In the genomic region with DNA sequence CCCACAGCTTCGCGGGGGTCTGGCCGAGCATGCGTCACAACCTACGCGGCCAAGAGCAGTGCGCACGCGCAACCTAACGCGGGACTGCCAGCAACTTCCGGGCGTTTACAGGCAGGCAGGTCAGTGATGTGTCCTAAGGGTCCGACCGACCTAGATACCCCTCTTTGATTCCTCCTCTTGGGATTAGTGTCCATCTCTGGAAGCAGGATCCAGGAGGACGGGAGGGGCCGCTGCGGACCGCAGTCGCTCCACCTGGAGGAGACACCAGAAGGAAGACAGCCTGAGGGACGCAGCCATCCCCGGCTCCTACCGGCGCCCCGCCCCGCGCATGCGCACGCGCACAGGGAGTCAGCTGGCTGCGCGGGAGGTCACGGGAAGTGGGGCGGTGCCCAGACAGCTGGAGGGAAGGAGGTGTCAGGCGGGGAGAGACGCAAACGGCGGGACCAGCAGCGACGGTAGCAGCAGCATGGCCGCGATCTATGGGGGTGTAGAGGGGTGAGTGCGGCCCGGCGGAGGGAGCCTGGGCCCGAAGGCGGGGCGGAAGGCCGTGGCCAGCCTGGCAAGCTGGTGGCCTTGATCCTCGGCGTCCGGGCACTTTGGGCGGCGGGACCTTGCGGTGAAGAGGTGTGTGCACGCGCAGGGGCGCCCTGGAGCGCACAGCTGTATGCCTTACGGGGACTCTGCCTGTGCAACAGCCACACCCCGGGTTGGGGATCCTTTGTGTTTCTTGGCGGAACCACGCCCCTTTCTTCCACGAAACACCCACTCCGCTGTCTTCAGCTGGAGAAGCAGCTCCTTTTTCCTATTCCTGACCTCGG, we compare ENCODE assay signal across 8 cellular contexts. TPM values are rescaled to one million over a fixed set of nuclear protein-coding genes. Genes with fewer than 3 reads are reported as not detected.
DNase-seq lines count a peak whose midpoint lies in the region; ATAC-seq and TF ChIP-seq lines count a peak whose summit lies in the region.

NAGK (plus strand) TSS at position 431 of the 818 bp plus-strand sequence; CDS start at position 467, 36 bp downstream.

- H3K9me3 ChIP-seq in T-helper 17 cell (ENCODE audit: control insufficient read depth, low read length, poor library complexity, severe bottlenecking) (no peaks in the 10 kb centered on the region), left ventricle myocardium inferior (replicated peaks) (no peaks in the 10 kb centered on the region), prostate gland (no peaks in the 10 kb centered on the region)

- peaks cover 2% of the 10 kb centered on the region for H3K27me3 Mint-ChIP-seq in T-helper 17 cell

- H3K27ac Mint-ChIP-seq in T-helper 17 cell: peak within 1 kb of the TSS; percentile 98

- DNase-seq in NCI-H187 (lab: John Stamatoyannopoulos, UW): peak; percentile 82 to 88
- peak; percentile 97 to 98 (median 97) for DNase-seq in T-helper 17 cell
- DNase-seq in amygdala (lab: John Stamatoyannopoulos, UW): peak; percentile 71 to 100 (median 97)
- peak; percentile 95 for DNase-seq in left ventricle myocardium inferior
- peak; percentile 93 for DNase-seq in prostate gland (ENCODE audit: low spot score)
- peak; percentile 97 for DNase-seq in ureter (ENCODE audit: low spot score)

- peak; percentile 48 for ATAC-seq in GM18502 (IDR thresholded peaks at IDR 0.05; ENCODE audit: poor library complexity, unreplicated experiment)
- ATAC-seq in HG02943 (IDR thresholded peaks at IDR 0.05; ENCODE audit: low read depth, unreplicated experiment): peak; percentile 61
- ATAC-seq in T-helper 17 cell: peak; percentile 83

- peak within 1 kb of the TSS; percentile 96 for H3K4me3 Mint-ChIP-seq in T-helper 17 cell

- no peak for TF ChIP-seq CTCF in left ventricle myocardium inferior (IDR thresholded peaks at IDR 0.05; ENCODE audit: borderline replicate concordance)
- peak in 2 of 4 experiments; percentile 20 to 22 for TF ChIP-seq CTCF in prostate gland (IDR thresholded peaks at IDR 0.05)

- peaks cover 56% of the 10 kb centered on the region for H3K4me1 ChIP-seq in left ventricle myocardium inferior
- no peaks in the 10 kb centered on the region for H3K4me1 ChIP-seq in prostate gland (replicated peaks)

- H3K27ac ChIP-seq in left ventricle myocardium inferior (replicated peaks) (peak within 1 kb of the TSS; percentile 94), prostate gland (peak within 1 kb of the TSS; percentile 89 to 97)

- intact Hi-C loops in left ventricle myocardium inferior (cut with micrococcal nuclease): no loop called here
- intact Hi-C loops in prostate gland (cut with DNase I): loop anchor here (5.0 kb wide), 1 partner anchor 64 kb away; the partner anchor contains the start of genes MCEE and MPHOSPH10

- peaks cover 6% of the 10 kb centered on the region for H3K36me3 Mint-ChIP-seq in T-helper 17 cell (ENCODE audit: low read depth)

- WGBS in prostate gland: under 1% methylated on average over 66 of the region's 66 CpGs

- H3K27me3 ChIP-seq in left ventricle myocardium inferior (ENCODE audit: low read depth) (no peaks in the 10 kb centered on the region), prostate gland (replicated peaks; ENCODE audit: insufficient read depth) (no peaks in the 10 kb centered on the region)

- H3K36me3 ChIP-seq in left ventricle myocardium inferior: peaks cover 9% of the 10 kb centered on the region
- no peaks in the 10 kb centered on the region for H3K36me3 ChIP-seq in prostate gland

- H3K4me3 ChIP-seq in left ventricle myocardium inferior (peak within 1 kb of the TSS; percentile 87), prostate gland (peak within 1 kb of the TSS; percentile 75 to 77)

- H3K4me1 Mint-ChIP-seq in T-helper 17 cell: peaks cover 58% of the 10 kb centered on the region

- peak; percentile 99 for TF ChIP-seq POLR2A in prostate gland (IDR thresholded peaks at IDR 0.05)

RNA-seq across cellular contexts. Expression of gene NAGK, which starts in this region (rescaled TPM):
- total RNA-seq in T-helper 17 cell: 100 to 1,000 TPM in 1 of 2 donors, 10 to 100 TPM in 1; 75.0 to 102 TPM
- 46.7 TPM for total RNA-seq in left ventricle myocardium inferior
- total RNA-seq in prostate gland: 10 to 100 TPM; 56.4 to 58.5 TPM
- total RNA-seq in ureter: 166 TPM

Comparison
In these comparisons a context has a peak if more than half of its experiments do, and no peak if none do; other contexts are left out.
1. Peak in every context shown above with its lines: DNase-seq, ATAC-seq, H3K4me3 ChIP-seq and H3K27ac ChIP-seq.